1 cellular context compared by ENCODE assay signal in the genomic region with DNA sequence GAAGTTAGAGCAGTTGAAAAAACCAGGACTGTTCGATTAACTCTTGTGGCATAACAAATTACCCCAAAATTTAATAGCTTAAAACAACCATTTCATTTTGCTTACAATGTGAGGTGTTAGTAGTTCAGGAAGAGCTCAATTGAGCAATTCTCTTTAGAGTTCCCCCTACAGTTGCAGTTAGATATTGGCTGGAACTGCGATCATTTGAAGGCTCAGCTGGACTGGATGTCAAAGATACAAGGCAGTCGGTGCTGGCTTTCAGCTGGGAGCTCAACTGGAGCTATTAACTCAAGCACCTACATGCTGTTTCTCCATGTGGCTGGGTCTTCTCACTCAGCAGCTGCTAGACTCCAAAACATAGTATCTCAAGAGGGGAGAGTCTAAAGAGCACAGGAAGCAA.
TF ChIP-seq lines count a peak whose summit lies in the region.

No MANE protein-coding gene starts in this region.

TF ChIP-seq in HepG2, 621 proteins besides CTCF, POLR2A, EP300 and RAD21 (continued from another document and continues in another):
- TF ChIP-seq FOXA3 (CRISPR knock-in tag; IDR thresholded peaks at IDR 0.05) (0 out of 2 replicates have a peak, but pooled peaks have one; percentile 13), MED1 (CRISPR knock-in tag; IDR thresholded peaks at IDR 0.05) (peak; percentile 30; the same call in 1 of the 2 replicates), ZNF274 (CRISPR knock-in tag; IDR thresholded peaks at IDR 0.05) (no peak), NR2F6 (IDR thresholded peaks at IDR 0.05) (no peak), NR2F6 (CRISPR knock-in tag; IDR thresholded peaks at IDR 0.05) (no peak), ZNF136 (CRISPR knock-in tag; IDR thresholded peaks at IDR 0.05; ENCODE audit: low read depth) (no peak), FOXO1 (CRISPR knock-in tag; IDR thresholded peaks at IDR 0.05) (0 out of 2 replicates have a peak, but pooled peaks have one; percentile 17), ZNF616 (CRISPR knock-in tag; IDR thresholded peaks at IDR 0.05; ENCODE audit: low read depth) (no peak), SOX5 (CRISPR knock-in tag; IDR thresholded peaks at IDR 0.05; ENCODE audit: borderline replicate concordance) (0 out of 2 replicates have a peak, but pooled peaks have one; percentile 8), SALL1 (CRISPR knock-in tag; IDR thresholded peaks at IDR 0.05) (0 out of 2 replicates have a peak, but pooled peaks have one; percentile 30), CC2D1A (CRISPR knock-in tag; IDR thresholded peaks at IDR 0.05) (0 out of 2 replicates have a peak, but pooled peaks have one; percentile 21), AHDC1 (CRISPR knock-in tag; IDR thresholded peaks at IDR 0.05; ENCODE audit: borderline replicate concordance) (peak; percentile 39; the same call in 1 of the 2 replicates), HMGXB3 (CRISPR knock-in tag; IDR thresholded peaks at IDR 0.05; ENCODE audit: borderline replicate concordance) (no peak), NCOA1 (CRISPR knock-in tag; IDR thresholded peaks at IDR 0.05) (no peak), ZNF20 (CRISPR knock-in tag; IDR thresholded peaks at IDR 0.05) (no peak), ZNF644 (CRISPR knock-in tag; IDR thresholded peaks at IDR 0.05; ENCODE audit: low read depth) (peak; percentile 77), ZNF292 (CRISPR knock-in tag; IDR thresholded peaks at IDR 0.05; ENCODE audit: borderline replicate concordance, low read depth) (0 out of 2 replicates have a peak, but pooled peaks have one; percentile 28), ERF (CRISPR knock-in tag; IDR thresholded peaks at IDR 0.05) (peak; percentile 35; the same call in 1 of the 2 replicates), SMC3 (IDR thresholded peaks at IDR 0.05; ENCODE audit: low read length) (peak; percentile 28; the same call in 1 of the 2 replicates), HOMEZ (CRISPR knock-in tag; IDR thresholded peaks at IDR 0.05; ENCODE audit: low read depth) (peak; percentile 43; the same call in 1 of the 2 replicates), ARNTL (CRISPR knock-in tag; IDR thresholded peaks at IDR 0.05) (no peak), FOSL2 (CRISPR knock-in tag; IDR thresholded peaks at IDR 0.05) (peak; percentile 25; the same call in 1 of the 2 replicates), FOXJ3 (CRISPR knock-in tag; IDR thresholded peaks at IDR 0.05; ENCODE audit: borderline replicate concordance) (no peak), MIXL1 (CRISPR knock-in tag; IDR thresholded peaks at IDR 0.05) (peak; percentile 71), ARNT (IDR thresholded peaks at IDR 0.05) (no peak), ZSCAN9 (CRISPR knock-in tag; IDR thresholded peaks at IDR 0.05; ENCODE audit: borderline replicate concordance) (0 out of 2 replicates have a peak, but pooled peaks have one; percentile 30), ZNF350 (CRISPR knock-in tag; IDR thresholded peaks at IDR 0.05; ENCODE audit: borderline replicate concordance, low read depth) (no peak), ZSCAN31 (CRISPR knock-in tag; IDR thresholded peaks at IDR 0.05; ENCODE audit: low read depth) (no peak), KMT2B (CRISPR knock-in tag; IDR thresholded peaks at IDR 0.05) (peak; percentile 47; the same call in 1 of the 2 replicates), RCOR2 (CRISPR knock-in tag; IDR thresholded peaks at IDR 0.05) (0 out of 2 replicates have a peak, but pooled peaks have one; percentile 25), HIVEP1 (CRISPR knock-in tag; IDR thresholded peaks at IDR 0.05) (no peak), ZNF652 (CRISPR knock-in tag; IDR thresholded peaks at IDR 0.05; ENCODE audit: borderline replicate concordance, low read depth) (no peak)
- TF ChIP-seq, protein P1, sequence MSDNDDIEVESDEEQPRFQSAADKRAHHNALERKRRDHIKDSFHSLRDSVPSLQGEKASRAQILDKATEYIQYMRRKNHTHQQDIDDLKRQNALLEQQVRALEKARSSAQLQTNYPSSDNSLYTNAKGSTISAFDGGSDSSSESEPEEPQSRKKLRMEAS (IDR thresholded peaks at IDR 0.05) = peak; percentile 38; the same call in 1 of the 2 replicates
- TF ChIP-seq, protein P2, sequence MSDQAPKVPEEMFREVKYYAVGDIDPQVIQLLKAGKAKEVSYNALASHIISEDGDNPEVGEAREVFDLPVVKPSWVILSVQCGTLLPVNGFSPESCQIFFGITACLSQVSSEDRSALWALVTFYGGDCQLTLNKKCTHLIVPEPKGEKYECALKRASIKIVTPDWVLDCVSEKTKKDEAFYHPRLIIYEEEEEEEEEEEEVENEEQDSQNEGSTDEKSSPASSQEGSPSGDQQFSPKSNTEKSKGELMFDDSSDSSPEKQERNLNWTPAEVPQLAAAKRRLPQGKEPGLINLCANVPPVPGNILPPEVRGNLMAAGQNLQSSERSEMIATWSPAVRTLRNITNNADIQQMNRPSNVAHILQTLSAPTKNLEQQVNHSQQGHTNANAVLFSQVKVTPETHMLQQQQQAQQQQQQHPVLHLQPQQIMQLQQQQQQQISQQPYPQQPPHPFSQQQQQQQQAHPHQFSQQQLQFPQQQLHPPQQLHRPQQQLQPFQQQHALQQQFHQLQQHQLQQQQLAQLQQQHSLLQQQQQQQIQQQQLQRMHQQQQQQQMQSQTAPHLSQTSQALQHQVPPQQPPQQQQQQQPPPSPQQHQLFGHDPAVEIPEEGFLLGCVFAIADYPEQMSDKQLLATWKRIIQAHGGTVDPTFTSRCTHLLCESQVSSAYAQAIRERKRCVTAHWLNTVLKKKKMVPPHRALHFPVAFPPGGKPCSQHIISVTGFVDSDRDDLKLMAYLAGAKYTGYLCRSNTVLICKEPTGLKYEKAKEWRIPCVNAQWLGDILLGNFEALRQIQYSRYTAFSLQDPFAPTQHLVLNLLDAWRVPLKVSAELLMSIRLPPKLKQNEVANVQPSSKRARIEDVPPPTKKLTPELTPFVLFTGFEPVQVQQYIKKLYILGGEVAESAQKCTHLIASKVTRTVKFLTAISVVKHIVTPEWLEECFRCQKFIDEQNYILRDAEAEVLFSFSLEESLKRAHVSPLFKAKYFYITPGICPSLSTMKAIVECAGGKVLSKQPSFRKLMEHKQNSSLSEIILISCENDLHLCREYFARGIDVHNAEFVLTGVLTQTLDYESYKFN (CRISPR knock-in tag; conservative IDR thresholded peaks at IDR 0.05) = no peak
- TF ChIP-seq, protein P3, sequence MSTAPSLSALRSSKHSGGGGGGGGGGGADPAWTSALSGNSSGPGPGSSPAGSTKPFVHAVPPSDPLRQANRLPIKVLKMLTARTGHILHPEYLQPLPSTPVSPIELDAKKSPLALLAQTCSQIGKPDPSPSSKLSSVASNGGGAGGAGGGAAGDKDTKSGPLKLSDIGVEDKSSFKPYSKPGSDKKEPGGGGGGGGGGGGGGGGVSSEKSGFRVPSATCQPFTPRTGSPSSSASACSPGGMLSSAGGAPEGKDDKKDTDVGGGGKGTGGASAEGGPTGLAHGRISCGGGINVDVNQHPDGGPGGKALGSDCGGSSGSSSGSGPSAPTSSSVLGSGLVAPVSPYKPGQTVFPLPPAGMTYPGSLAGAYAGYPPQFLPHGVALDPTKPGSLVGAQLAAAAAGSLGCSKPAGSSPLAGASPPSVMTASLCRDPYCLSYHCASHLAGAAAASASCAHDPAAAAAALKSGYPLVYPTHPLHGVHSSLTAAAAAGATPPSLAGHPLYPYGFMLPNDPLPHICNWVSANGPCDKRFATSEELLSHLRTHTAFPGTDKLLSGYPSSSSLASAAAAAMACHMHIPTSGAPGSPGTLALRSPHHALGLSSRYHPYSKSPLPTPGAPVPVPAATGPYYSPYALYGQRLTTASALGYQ (CRISPR knock-in tag; IDR thresholded peaks at IDR 0.05) = no peak
- TF ChIP-seq, protein P4, sequence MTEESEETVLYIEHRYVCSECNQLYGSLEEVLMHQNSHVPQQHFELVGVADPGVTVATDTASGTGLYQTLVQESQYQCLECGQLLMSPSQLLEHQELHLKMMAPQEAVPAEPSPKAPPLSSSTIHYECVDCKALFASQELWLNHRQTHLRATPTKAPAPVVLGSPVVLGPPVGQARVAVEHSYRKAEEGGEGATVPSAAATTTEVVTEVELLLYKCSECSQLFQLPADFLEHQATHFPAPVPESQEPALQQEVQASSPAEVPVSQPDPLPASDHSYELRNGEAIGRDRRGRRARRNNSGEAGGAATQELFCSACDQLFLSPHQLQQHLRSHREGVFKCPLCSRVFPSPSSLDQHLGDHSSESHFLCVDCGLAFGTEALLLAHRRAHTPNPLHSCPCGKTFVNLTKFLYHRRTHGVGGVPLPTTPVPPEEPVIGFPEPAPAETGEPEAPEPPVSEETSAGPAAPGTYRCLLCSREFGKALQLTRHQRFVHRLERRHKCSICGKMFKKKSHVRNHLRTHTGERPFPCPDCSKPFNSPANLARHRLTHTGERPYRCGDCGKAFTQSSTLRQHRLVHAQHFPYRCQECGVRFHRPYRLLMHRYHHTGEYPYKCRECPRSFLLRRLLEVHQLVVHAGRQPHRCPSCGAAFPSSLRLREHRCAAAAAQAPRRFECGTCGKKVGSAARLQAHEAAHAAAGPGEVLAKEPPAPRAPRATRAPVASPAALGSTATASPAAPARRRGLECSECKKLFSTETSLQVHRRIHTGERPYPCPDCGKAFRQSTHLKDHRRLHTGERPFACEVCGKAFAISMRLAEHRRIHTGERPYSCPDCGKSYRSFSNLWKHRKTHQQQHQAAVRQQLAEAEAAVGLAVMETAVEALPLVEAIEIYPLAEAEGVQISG (CRISPR knock-in tag; IDR thresholded peaks at IDR 0.05) = 0 out of 2 replicates have a peak, but pooled peaks have one; percentile 16
